In the genomic region with DNA sequence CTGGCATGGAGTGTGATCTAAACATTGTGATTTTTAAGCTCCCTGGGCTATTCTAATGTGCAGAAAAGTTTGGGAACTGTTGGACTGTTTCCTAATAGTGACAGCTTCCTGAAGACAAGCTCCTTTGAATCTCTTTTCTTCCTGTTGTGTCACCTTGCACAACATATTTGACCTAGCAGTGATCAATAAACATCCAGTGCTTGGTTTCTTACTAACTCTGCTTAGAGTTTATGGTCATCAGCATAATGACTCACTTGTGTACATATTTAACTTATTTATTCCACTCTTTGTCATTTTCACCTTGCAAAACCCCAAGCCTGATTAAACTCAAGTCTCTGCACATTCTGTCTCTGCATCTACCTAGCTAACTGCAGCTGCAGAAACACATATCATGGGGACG, we compare ENCODE assay signal across 2 cellular contexts.
TF ChIP-seq lines count a peak whose summit lies in the region.

No MANE protein-coding gene starts in this region.

TF ChIP-seq in endothelial cell of umbilical vein, 7 proteins besides CTCF, POLR2A, EP300 and RAD21:
- TF ChIP-seq GATA2 (IDR thresholded peaks at IDR 0.05; ENCODE audit: insufficient read depth, insufficient read length, low read depth, low read length) (no peak), EZH2 (IDR thresholded peaks at IDR 0.05; ENCODE audit: borderline replicate concordance, low read depth, low read length, severe bottlenecking) (no peak), JUN (IDR thresholded peaks at IDR 0.05; ENCODE audit: borderline replicate concordance, insufficient read depth, insufficient read length, low read depth) (no peak), MYC (IDR thresholded peaks at IDR 0.05; ENCODE audit: low read depth, low read length) (no peak), POLR2AphosphoS5 (IDR thresholded peaks at IDR 0.05; ENCODE audit: insufficient read depth, low read depth, low read length) (no peak), FOS (IDR thresholded peaks at IDR 0.05; ENCODE audit: borderline replicate concordance, insufficient read depth, low read length) (no peak)
- TF ChIP-seq, protein P1, sequence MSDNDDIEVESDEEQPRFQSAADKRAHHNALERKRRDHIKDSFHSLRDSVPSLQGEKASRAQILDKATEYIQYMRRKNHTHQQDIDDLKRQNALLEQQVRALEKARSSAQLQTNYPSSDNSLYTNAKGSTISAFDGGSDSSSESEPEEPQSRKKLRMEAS (IDR thresholded peaks at IDR 0.05; ENCODE audit: insufficient read depth, insufficient read length), result no peak

TF ChIP-seq in HepG2, 621 proteins besides CTCF, POLR2A, EP300 and RAD21 (continues in another document):
- no peak for TF ChIP-seq JDP2 (CRISPR knock-in tag; IDR thresholded peaks at IDR 0.05; ENCODE audit: borderline replicate concordance)
- TF ChIP-seq ZZZ3 (CRISPR knock-in tag; IDR thresholded peaks at IDR 0.05; ENCODE audit: borderline replicate concordance), result no peak
- no peak for TF ChIP-seq TP53 (CRISPR knock-in tag; conservative IDR thresholded peaks at IDR 0.05)
- TF ChIP-seq DPF2 (CRISPR knock-in tag; IDR thresholded peaks at IDR 0.05; ENCODE audit: borderline replicate concordance, low read depth), result no peak
- TF ChIP-seq, protein P2, sequence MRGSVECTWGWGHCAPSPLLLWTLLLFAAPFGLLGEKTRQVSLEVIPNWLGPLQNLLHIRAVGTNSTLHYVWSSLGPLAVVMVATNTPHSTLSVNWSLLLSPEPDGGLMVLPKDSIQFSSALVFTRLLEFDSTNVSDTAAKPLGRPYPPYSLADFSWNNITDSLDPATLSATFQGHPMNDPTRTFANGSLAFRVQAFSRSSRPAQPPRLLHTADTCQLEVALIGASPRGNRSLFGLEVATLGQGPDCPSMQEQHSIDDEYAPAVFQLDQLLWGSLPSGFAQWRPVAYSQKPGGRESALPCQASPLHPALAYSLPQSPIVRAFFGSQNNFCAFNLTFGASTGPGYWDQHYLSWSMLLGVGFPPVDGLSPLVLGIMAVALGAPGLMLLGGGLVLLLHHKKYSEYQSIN (CRISPR knock-in tag; IDR thresholded peaks at IDR 0.05; ENCODE audit: borderline replicate concordance), result no peak
- no peak for TF ChIP-seq ZNF3 (CRISPR knock-in tag; IDR thresholded peaks at IDR 0.05)
- no peak for TF ChIP-seq SYNCRIP (IDR thresholded peaks at IDR 0.05; ENCODE audit: insufficient read depth, low read depth, low read length)
- TF ChIP-seq ZNF441 (CRISPR knock-in tag; IDR thresholded peaks at IDR 0.05; ENCODE audit: borderline replicate concordance), result no peak
- TF ChIP-seq GATAD2A (CRISPR knock-in tag; IDR thresholded peaks at IDR 0.05), result peak; percentile 69
- no peak for TF ChIP-seq TBX2 (CRISPR knock-in tag; IDR thresholded peaks at IDR 0.05; ENCODE audit: borderline replicate concordance)
- no peak for TF ChIP-seq CREB3 (CRISPR knock-in tag; IDR thresholded peaks at IDR 0.05)
- no peak for TF ChIP-seq PTBP1 (IDR thresholded peaks at IDR 0.05; ENCODE audit: low read depth, low read length, poor library complexity, severe bottlenecking)
- TF ChIP-seq, protein P3, sequence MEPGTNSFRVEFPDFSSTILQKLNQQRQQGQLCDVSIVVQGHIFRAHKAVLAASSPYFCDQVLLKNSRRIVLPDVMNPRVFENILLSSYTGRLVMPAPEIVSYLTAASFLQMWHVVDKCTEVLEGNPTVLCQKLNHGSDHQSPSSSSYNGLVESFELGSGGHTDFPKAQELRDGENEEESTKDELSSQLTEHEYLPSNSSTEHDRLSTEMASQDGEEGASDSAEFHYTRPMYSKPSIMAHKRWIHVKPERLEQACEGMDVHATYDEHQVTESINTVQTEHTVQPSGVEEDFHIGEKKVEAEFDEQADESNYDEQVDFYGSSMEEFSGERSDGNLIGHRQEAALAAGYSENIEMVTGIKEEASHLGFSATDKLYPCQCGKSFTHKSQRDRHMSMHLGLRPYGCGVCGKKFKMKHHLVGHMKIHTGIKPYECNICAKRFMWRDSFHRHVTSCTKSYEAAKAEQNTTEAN (CRISPR knock-in tag; conservative IDR thresholded peaks at IDR 0.05), result no peak
- peak; percentile 47 for TF ChIP-seq CREM (IDR thresholded peaks at IDR 0.05)
- TF ChIP-seq CREM (CRISPR knock-in tag; IDR thresholded peaks at IDR 0.05), result no peak
- no peak for TF ChIP-seq POGK (CRISPR knock-in tag; conservative IDR thresholded peaks at IDR 0.05)
- no peak for TF ChIP-seq TMF1 (CRISPR knock-in tag; IDR thresholded peaks at IDR 0.05; ENCODE audit: low read depth)
- no peak for TF ChIP-seq ZNF724P (CRISPR knock-in tag; IDR thresholded peaks at IDR 0.05; ENCODE audit: borderline replicate concordance)
- TF ChIP-seq ZKSCAN8 (CRISPR knock-in tag; IDR thresholded peaks at IDR 0.05; ENCODE audit: borderline replicate concordance), result no peak
- TF ChIP-seq ZNF609 (CRISPR knock-in tag; IDR thresholded peaks at IDR 0.05; ENCODE audit: borderline replicate concordance), result no peak
- no peak for TF ChIP-seq ZSCAN12 (CRISPR knock-in tag; IDR thresholded peaks at IDR 0.05)
- TF ChIP-seq CHD4 (IDR thresholded peaks at IDR 0.05; ENCODE audit: borderline replicate concordance, low read length), result no peak
- no peak for TF ChIP-seq HDAC6 (IDR thresholded peaks at IDR 0.05; ENCODE audit: low read depth, low read length)
- TF ChIP-seq, protein P4, sequence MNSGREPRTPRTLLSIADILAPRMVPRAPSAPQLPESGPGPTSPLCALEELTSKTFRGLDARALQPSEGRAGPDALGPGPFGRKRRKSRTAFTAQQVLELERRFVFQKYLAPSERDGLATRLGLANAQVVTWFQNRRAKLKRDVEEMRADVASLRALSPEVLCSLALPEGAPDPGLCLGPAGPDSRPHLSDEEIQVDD (CRISPR knock-in tag; IDR thresholded peaks at IDR 0.05; ENCODE audit: borderline replicate concordance), result no peak
- TF ChIP-seq PAXIP1 (CRISPR knock-in tag; conservative IDR thresholded peaks at IDR 0.05), result peak; percentile 64
- no peak for TF ChIP-seq E2F1 (CRISPR knock-in tag; IDR thresholded peaks at IDR 0.05)
- TF ChIP-seq ZNF629 (CRISPR knock-in tag; conservative IDR thresholded peaks at IDR 0.05), result no peak
- TF ChIP-seq FOXA1 (IDR thresholded peaks at IDR 0.05), result no peak
- 0 out of 2 replicates have a peak, but pooled peaks have one; percentile 24 for TF ChIP-seq FOXA1 (CRISPR knock-in tag; IDR thresholded peaks at IDR 0.05)
- TF ChIP-seq, protein P5, sequence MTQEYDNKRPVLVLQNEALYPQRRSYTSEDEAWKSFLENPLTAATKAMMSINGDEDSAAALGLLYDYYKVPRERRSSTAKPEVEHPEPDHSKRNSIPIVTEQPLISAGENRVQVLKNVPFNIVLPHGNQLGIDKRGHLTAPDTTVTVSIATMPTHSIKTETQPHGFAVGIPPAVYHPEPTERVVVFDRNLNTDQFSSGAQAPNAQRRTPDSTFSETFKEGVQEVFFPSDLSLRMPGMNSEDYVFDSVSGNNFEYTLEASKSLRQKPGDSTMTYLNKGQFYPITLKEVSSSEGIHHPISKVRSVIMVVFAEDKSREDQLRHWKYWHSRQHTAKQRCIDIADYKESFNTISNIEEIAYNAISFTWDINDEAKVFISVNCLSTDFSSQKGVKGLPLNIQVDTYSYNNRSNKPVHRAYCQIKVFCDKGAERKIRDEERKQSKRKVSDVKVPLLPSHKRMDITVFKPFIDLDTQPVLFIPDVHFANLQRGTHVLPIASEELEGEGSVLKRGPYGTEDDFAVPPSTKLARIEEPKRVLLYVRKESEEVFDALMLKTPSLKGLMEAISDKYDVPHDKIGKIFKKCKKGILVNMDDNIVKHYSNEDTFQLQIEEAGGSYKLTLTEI (CRISPR knock-in tag; conservative IDR thresholded peaks at IDR 0.05), result no peak
- no peak for TF ChIP-seq HIVEP1 (CRISPR knock-in tag; IDR thresholded peaks at IDR 0.05)
- TF ChIP-seq EED (CRISPR knock-in tag; IDR thresholded peaks at IDR 0.05), result no peak
- TF ChIP-seq ZNF567 (CRISPR knock-in tag; IDR thresholded peaks at IDR 0.05; ENCODE audit: borderline replicate concordance), result no peak
- TF ChIP-seq ZBTB39 (CRISPR knock-in tag; IDR thresholded peaks at IDR 0.05), result no peak
